20 cellular contexts compared by ENCODE assay signal in the genomic region with DNA sequence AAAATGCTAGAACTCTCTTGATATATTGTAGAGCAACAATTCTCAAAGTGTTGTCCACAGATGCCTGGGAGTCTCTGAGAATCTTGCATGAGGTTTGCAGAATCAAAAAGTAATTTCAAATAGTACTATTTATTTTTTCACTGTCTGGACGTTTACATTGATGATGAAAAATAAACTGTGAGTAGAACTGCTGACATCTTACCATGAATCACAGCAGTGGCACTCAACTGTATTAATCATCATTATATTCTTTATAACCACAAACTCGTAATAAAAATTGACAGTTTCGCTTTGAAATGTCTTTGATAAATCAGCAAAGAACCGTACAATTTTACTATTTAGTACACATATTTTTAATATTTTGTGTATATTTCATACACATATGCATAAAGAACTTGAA.
"Had no signal": no experiment of that assay in that cellular context is flagged by ENCODE, and none has a peak within 500 bp of the region (broad histone marks: within the 10 kb centered on the region; RNA-seq: fewer than 3 reads in every experiment).

No MANE protein-coding gene starts in this region.

- H3K4me1 ChIP-seq: adrenal gland, foreskin keratinocyte, left lung, right lobe of liver, thyroid gland had no signal

- H3K27me3 ChIP-seq: adrenal gland, cardiac muscle cell, foreskin keratinocyte, left lung, right lobe of liver, thyroid gland had no signal

- H3K9me3 ChIP-seq: adrenal gland, left lung, right lobe of liver, thyroid gland had no signal

- H3K4me3 ChIP-seq: adrenal gland, cardiac muscle cell, left lung, lung, right lobe of liver, skin epidermis, thyroid gland had no signal

- H3K27ac ChIP-seq: adrenal gland, cardiac muscle cell, foreskin keratinocyte, left lung, right lobe of liver, skin epidermis, thyroid gland had no signal

- DNase-seq: activated naive CD4-positive, alpha-beta T cell; activated T-cell treated with anti-CD3 and anti-CD28 coated beads, Interleukin-2, amount 50 U/mL, for 4 hours; adrenal gland; effector CD4-positive, alpha-beta T cell; erythroblast; foreskin keratinocyte; immature natural killer cell; kidney glomerular epithelial cell; left lung; naive thymus-derived CD4-positive, alpha-beta T cell; occipital lobe; posterior cingulate gyrus; right lobe of liver; stimulated activated CD4-positive, alpha-beta T cell treated with anti-CD3 and anti-CD28 coated beads, Interleukin-1b, Interleukin-23, amount 100 ng/mL, for 48 hours; substantia nigra; thyroid gland had no signal

- ATAC-seq: activated T-cell treated with anti-CD3 and anti-CD28 coated beads, Interleukin-2, amount 50 U/mL, for 4 hours; foreskin keratinocyte; left lung; naive thymus-derived CD4-positive, alpha-beta T cell; right lobe of liver had no signal

- FAIRE-seq: endometrium had no signal

- H3K36me3 ChIP-seq: adrenal gland, cardiac muscle cell, left lung, right lobe of liver, thyroid gland had no signal
